21 cellular contexts compared by ENCODE assay signal in genomic region chr12:98355322-98355721, GRCh38.
DNase-seq lines count a peak whose midpoint lies in the region; ATAC-seq, FAIRE-seq and TF ChIP-seq lines count a peak whose summit lies in the region.
"Had no signal": no experiment of that assay in that cellular context is flagged by ENCODE, and none has a peak within 500 bp of the region (broad histone marks: within the 10 kb centered on the region; RNA-seq: fewer than 3 reads in every experiment).

No MANE protein-coding gene starts in this region.

- H3K9me3 ChIP-seq in A549 (no peaks in the 10 kb centered on the region), adipocyte (ENCODE audit: control insufficient read depth, low read length) (no peaks in the 10 kb centered on the region)
- H3K9me3 ChIP-seq: heart right ventricle, psoas muscle, upper lobe of right lung had no signal

- no peak overlapping the region for H3K27ac Mint-ChIP-seq in activated CD4-positive, alpha-beta T cell treated with anti-CD3 and anti-CD28 coated beads, Interleukin-2, amount 10 ng/mL, durations not matched to agents 24 days and 14 days
- H3K27ac Mint-ChIP-seq: CD8-positive, alpha-beta memory T cell; memory B cell; nephron; stimulated activated naive B cell treated with anti-CD40 and anti-IgM and Interleukin-4, amounts not matched to agents 10 μg/mL and 1 μg/mL and 100 μg/mL, for 72 hours had no signal

- H3K9me3 Mint-ChIP-seq in activated CD4-positive, alpha-beta T cell treated with anti-CD3 and anti-CD28 coated beads, Interleukin-2, amount 10 ng/mL, durations not matched to agents 24 days and 14 days = no peaks in the 10 kb centered on the region
- H3K9me3 Mint-ChIP-seq: CD8-positive, alpha-beta memory T cell; memory B cell; nephron; stimulated activated naive B cell treated with anti-CD40 and anti-IgM and Interleukin-4, amounts not matched to agents 10 μg/mL and 1 μg/mL and 100 μg/mL, for 72 hours had no signal

- TF ChIP-seq RAD21 in A549 (conservative IDR thresholded peaks at IDR 0.05 in 1 of 2, IDR thresholded peaks at IDR 0.05 in 1 of 2) = no peak

- POLR2A ChIA-PET in A549 (lab: Yijun Ruan, JAX) = no interaction called here

- H3K9ac ChIP-seq in adipocyte (ENCODE audit: low read length) = no peak overlapping the region

- CTCF ChIA-PET in A549 (lab: Yijun Ruan, JAX) = no interaction called here

- H3K27ac ChIP-seq in A549 (peak overlapping the region in 1 of 2 experiments; percentile 59; a peak in 2 of 6 replicates), foreskin keratinocyte (no peak overlapping the region)
- H3K27ac ChIP-seq: heart right ventricle, psoas muscle, SK-N-MC, upper lobe of right lung had no signal

- H3K4me3 Mint-ChIP-seq in activated CD4-positive, alpha-beta T cell treated with anti-CD3 and anti-CD28 coated beads, Interleukin-2, amount 10 ng/mL, durations not matched to agents 24 days and 14 days = no peak overlapping the region
- H3K4me3 Mint-ChIP-seq: CD8-positive, alpha-beta memory T cell; memory B cell; nephron; stimulated activated naive B cell treated with anti-CD40 and anti-IgM and Interleukin-4, amounts not matched to agents 10 μg/mL and 1 μg/mL and 100 μg/mL, for 72 hours had no signal

- ATAC-seq in A549 = peak in 1 of 2 experiments; percentile 13; a peak in 1 of 6 replicates
- peak; percentile 86 for ATAC-seq in foreskin keratinocyte
- no peak for ATAC-seq in HG03342 (IDR thresholded peaks at IDR 0.05; ENCODE audit: unreplicated experiment)
- ATAC-seq: heart right ventricle; psoas muscle; stimulated activated naive B cell treated with anti-CD40 and anti-IgM and Interleukin-4, amounts not matched to agents 10 μg/mL and 1 μg/mL and 100 μg/mL, for 72 hours; upper lobe of right lung had no signal

- no peak for TF ChIP-seq POLR2A in A549 (IDR thresholded peaks at IDR 0.05; ENCODE audit: low read length)

- H3K27me3 ChIP-seq in adipocyte (replicated peaks; ENCODE audit: control insufficient read depth, insufficient read depth, low read length) = peaks cover 12% of the 10 kb centered on the region
- no peaks in the 10 kb centered on the region for H3K27me3 ChIP-seq in foreskin keratinocyte
- H3K27me3 ChIP-seq: upper lobe of right lung had no signal

- peaks cover 42% of the 10 kb centered on the region for H3K4me1 ChIP-seq in A549
- H3K4me1 ChIP-seq in adipocyte (ENCODE audit: control insufficient read depth, insufficient read depth, low read length) = peaks cover 8% of the 10 kb centered on the region
- peaks cover 26% of the 10 kb centered on the region for H3K4me1 ChIP-seq in foreskin keratinocyte
- H3K4me1 ChIP-seq: psoas muscle, upper lobe of right lung had no signal

- H3K4me3 ChIP-seq in A549 (no peak overlapping the region), adipocyte (ENCODE audit: low read length) (no peak overlapping the region)
- H3K4me3 ChIP-seq: heart right ventricle, psoas muscle, SK-N-MC, upper lobe of right lung had no signal

- peaks cover 10% of the 10 kb centered on the region for H3K27me3 Mint-ChIP-seq in activated CD4-positive, alpha-beta T cell treated with anti-CD3 and anti-CD28 coated beads, Interleukin-2, amount 10 ng/mL, durations not matched to agents 24 days and 14 days

- intact Hi-C loops in activated CD4-positive, alpha-beta T cell treated with anti-CD3 and anti-CD28 coated beads, Interleukin-2, amount 10 ng/mL, durations not matched to agents 24 days and 14 days (cut with micrococcal nuclease) = no loop called here

- peak overlapping the region; percentile 16 for H3K4me2 ChIP-seq in A549

- no peak for TF ChIP-seq EP300 in A549 (IDR thresholded peaks at IDR 0.05)

- FAIRE-seq in A549 (lab: Jason Lieb, UNC) = peak; percentile 82

- H3K4me1 Mint-ChIP-seq in activated CD4-positive, alpha-beta T cell treated with anti-CD3 and anti-CD28 coated beads, Interleukin-2, amount 10 ng/mL, durations not matched to agents 24 days and 14 days = no peaks in the 10 kb centered on the region
- H3K4me1 Mint-ChIP-seq: memory B cell; nephron; stimulated activated naive B cell treated with anti-CD40 and anti-IgM and Interleukin-4, amounts not matched to agents 10 μg/mL and 1 μg/mL and 100 μg/mL, for 72 hours had no signal

- TF ChIP-seq CTCF in A549 (IDR thresholded peaks at IDR 0.05) (no peak), foreskin keratinocyte (conservative IDR thresholded peaks at IDR 0.05) (no peak)

- H3K36me3 ChIP-seq in adipocyte (ENCODE audit: control insufficient read depth, insufficient read depth, low read length, severe bottlenecking) = no peaks in the 10 kb centered on the region
- H3K36me3 ChIP-seq: heart right ventricle, upper lobe of right lung had no signal

- DNase-seq in A549 (ENCODE audit: low read depth in 1 of 2, low spot score in 1 of 2) (peak; percentile 18 to 23), HPDE6-E6E7 (ENCODE audit: extremely low spot score) (peak; percentile 64), adipocyte (ENCODE audit: low read depth) (peak; percentile 7), foreskin keratinocyte (peak; percentile 90 to 96), NCI-H2196 (lab: John Stamatoyannopoulos, UW; ENCODE audit: unreplicated experiment) (no peak), NCI-H1694 (lab: John Stamatoyannopoulos, UW) (no peak)
- no peak for DNase-seq in activated CD4-positive, alpha-beta T cell treated with anti-CD3 and anti-CD28 coated beads, Interleukin-2, amount 10 ng/mL, durations not matched to agents 24 days and 14 days
- DNase-seq: activated CD4-positive, alpha-beta T cell treated with anti-CD3 and anti-CD28 coated beads for 48 hours; CD8-positive, alpha-beta memory T cell; heart right ventricle; islet precursor cell; NCI-H2081 treated with DMSO at 0.1 percent for 48 hours; NCI-H526 treated with DMSO at 0.1 percent for 48 hours; OCI-M1; psoas muscle; stimulated activated naive B cell treated with anti-CD40 and anti-IgM and Interleukin-4, amounts not matched to agents 10 μg/mL and 1 μg/mL and 100 μg/mL, for 72 hours; upper lobe of right lung had no signal

- 0% methylated on average over 1 of the region's 1 CpG for WGBS in A549 (ENCODE audit: missing lambda C conversion rate)

- no peaks in the 10 kb centered on the region for H3K36me3 Mint-ChIP-seq in activated CD4-positive, alpha-beta T cell treated with anti-CD3 and anti-CD28 coated beads, Interleukin-2, amount 10 ng/mL, durations not matched to agents 24 days and 14 days (ENCODE audit: low read depth)
- H3K36me3 Mint-ChIP-seq: CD8-positive, alpha-beta memory T cell; memory B cell; stimulated activated naive B cell treated with anti-CD40 and anti-IgM and Interleukin-4, amounts not matched to agents 10 μg/mL and 1 μg/mL and 100 μg/mL, for 72 hours had no signal

TF ChIP-seq in A549, 52 proteins besides CTCF, POLR2A, EP300 and RAD21:
- TF ChIP-seq BHLHE40 (IDR thresholded peaks at IDR 0.05; ENCODE audit: low read depth, low read length) (no peak), SMC3 (IDR thresholded peaks at IDR 0.05) (no peak), FOSL2 (IDR thresholded peaks at IDR 0.05) (no peak), FOSL2 (CRISPR knock-in tag; IDR thresholded peaks at IDR 0.05) (0 out of 2 replicates have a peak, but pooled peaks have one; percentile 7), SREBF2 (IDR thresholded peaks at IDR 0.05) (no peak), E2F6 (IDR thresholded peaks at IDR 0.05; ENCODE audit: borderline replicate concordance, low read depth) (no peak), NFE2L2 (conservative IDR thresholded peaks at IDR 0.05; ENCODE audit: low read length) (no peak)

Comparison
In these comparisons a context has a peak if more than half of its experiments do, and no peak if none do; other contexts are left out.
1. DNase-seq: peak in A549 (2 of 2), HPDE6-E6E7 (single experiment), adipocyte (single experiment) and foreskin keratinocyte (2 of 2); none in NCI-H2196 (single experiment), activated CD4-positive, alpha-beta T cell treated with anti-CD3 and anti-CD28 coated beads, Interleukin-2, amount 10 ng/mL, durations not matched to agents 24 days and 14 days (single experiment) and NCI-H1694 (single experiment).